ENCODE assay signal across 2 cellular contexts in the genomic region with DNA sequence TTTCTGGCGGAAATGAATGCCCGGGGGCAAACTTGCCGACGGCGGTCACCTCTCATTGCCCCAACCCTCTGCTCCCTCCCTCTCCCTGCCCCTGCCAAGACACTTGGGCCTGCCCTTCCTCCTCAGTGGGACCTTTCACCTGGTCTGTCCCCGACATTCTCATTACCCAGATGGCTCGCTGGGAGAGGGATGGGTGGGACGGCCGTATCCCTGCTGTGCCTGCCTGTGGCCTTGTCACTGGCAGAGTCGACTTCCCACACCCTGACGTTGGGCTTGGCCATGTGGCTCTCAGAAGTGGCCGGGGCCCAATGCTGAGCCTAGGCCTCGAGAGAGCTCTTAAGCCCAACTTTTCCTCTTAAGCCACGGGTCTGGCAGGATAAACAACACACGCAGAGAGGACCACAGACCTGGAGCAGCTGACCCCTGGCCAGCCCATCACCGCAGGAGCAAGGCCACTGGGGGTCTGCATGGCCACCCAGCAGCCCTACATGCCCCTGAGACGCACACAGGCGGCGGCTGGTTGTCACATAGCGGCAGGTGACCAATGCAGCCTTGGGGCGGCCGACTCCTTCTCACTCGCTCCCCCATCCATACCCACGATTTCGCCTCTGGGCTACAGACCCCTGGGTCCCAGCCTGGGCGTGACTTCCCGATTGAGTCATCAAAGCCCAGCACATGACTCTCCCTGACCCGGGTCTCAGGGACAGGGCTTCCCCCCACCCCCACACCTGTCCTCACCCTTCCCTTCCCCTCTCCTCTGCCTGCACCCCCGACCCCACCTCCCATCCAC.
TF ChIP-seq lines count a peak whose summit lies in the region.

No MANE protein-coding gene starts in this region.

TF ChIP-seq in SK-N-SH, 30 proteins besides CTCF, POLR2A, EP300 and RAD21 (continued from another document):
- no peak for TF ChIP-seq RXRA (IDR thresholded peaks at IDR 0.05; ENCODE audit: borderline replicate concordance, low read depth)
- TF ChIP-seq, protein P1, sequence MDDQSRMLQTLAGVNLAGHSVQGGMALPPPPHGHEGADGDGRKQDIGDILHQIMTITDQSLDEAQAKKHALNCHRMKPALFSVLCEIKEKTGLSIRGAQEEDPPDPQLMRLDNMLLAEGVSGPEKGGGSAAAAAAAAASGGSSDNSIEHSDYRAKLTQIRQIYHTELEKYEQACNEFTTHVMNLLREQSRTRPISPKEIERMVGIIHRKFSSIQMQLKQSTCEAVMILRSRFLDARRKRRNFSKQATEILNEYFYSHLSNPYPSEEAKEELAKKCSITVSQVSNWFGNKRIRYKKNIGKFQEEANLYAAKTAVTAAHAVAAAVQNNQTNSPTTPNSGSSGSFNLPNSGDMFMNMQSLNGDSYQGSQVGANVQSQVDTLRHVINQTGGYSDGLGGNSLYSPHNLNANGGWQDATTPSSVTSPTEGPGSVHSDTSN (IDR thresholded peaks at IDR 0.05), result no peak
- TF ChIP-seq NRF1 (IDR thresholded peaks at IDR 0.05; ENCODE audit: low read depth, low read length), result no peak
- TF ChIP-seq SIN3A (IDR thresholded peaks at IDR 0.05; ENCODE audit: borderline replicate concordance, low read depth, low read length), result no peak
- no peak for TF ChIP-seq CHD2 (IDR thresholded peaks at IDR 0.05; ENCODE audit: low read length, partially characterized antibody)
- TF ChIP-seq FOXM1 (IDR thresholded peaks at IDR 0.05; ENCODE audit: low read depth), result no peak
- TF ChIP-seq RFX5 (IDR thresholded peaks at IDR 0.05; ENCODE audit: low read length), result no peak
- TF ChIP-seq EZH2phosphoT487 (IDR thresholded peaks at IDR 0.05; ENCODE audit: borderline replicate concordance, low read depth), result no peak
- no peak for TF ChIP-seq SMC3 (IDR thresholded peaks at IDR 0.05; ENCODE audit: low read depth, low read length)
- TF ChIP-seq, protein P2, sequence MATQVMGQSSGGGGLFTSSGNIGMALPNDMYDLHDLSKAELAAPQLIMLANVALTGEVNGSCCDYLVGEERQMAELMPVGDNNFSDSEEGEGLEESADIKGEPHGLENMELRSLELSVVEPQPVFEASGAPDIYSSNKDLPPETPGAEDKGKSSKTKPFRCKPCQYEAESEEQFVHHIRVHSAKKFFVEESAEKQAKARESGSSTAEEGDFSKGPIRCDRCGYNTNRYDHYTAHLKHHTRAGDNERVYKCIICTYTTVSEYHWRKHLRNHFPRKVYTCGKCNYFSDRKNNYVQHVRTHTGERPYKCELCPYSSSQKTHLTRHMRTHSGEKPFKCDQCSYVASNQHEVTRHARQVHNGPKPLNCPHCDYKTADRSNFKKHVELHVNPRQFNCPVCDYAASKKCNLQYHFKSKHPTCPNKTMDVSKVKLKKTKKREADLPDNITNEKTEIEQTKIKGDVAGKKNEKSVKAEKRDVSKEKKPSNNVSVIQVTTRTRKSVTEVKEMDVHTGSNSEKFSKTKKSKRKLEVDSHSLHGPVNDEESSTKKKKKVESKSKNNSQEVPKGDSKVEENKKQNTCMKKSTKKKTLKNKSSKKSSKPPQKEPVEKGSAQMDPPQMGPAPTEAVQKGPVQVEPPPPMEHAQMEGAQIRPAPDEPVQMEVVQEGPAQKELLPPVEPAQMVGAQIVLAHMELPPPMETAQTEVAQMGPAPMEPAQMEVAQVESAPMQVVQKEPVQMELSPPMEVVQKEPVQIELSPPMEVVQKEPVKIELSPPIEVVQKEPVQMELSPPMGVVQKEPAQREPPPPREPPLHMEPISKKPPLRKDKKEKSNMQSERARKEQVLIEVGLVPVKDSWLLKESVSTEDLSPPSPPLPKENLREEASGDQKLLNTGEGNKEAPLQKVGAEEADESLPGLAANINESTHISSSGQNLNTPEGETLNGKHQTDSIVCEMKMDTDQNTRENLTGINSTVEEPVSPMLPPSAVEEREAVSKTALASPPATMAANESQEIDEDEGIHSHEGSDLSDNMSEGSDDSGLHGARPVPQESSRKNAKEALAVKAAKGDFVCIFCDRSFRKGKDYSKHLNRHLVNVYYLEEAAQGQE (IDR thresholded peaks at IDR 0.05; ENCODE audit: low read depth, low read length), result no peak
- no peak for TF ChIP-seq MEF2A (IDR thresholded peaks at IDR 0.05; ENCODE audit: borderline replicate concordance, low read depth)
TF ChIP-seq in SK-N-SH: peak in this region for 0.

TF ChIP-seq in SK-N-SH treated with all-trans-retinoic acid at 6 μM for 48 hours, 23 proteins besides CTCF, POLR2A, EP300 and RAD21 (continued from another document):
- TF ChIP-seq CSDC2 (CRISPR knock-in tag; IDR thresholded peaks at IDR 0.05), result no peak
- no peak for TF ChIP-seq ZNF565 (CRISPR knock-in tag; conservative IDR thresholded peaks at IDR 0.05; ENCODE audit: low read depth)
- no peak for TF ChIP-seq ARNTL (CRISPR knock-in tag; IDR thresholded peaks at IDR 0.05; ENCODE audit: borderline replicate concordance, low read depth)
- no peak for TF ChIP-seq TOX (CRISPR knock-in tag; IDR thresholded peaks at IDR 0.05; ENCODE audit: borderline replicate concordance)
- no peak for TF ChIP-seq ZFP30 (CRISPR knock-in tag; IDR thresholded peaks at IDR 0.05)
- TF ChIP-seq SNAI2 (CRISPR knock-in tag; IDR thresholded peaks at IDR 0.05), result no peak
- no peak for TF ChIP-seq ISL1 (CRISPR knock-in tag; IDR thresholded peaks at IDR 0.05)
- TF ChIP-seq, protein P3, sequence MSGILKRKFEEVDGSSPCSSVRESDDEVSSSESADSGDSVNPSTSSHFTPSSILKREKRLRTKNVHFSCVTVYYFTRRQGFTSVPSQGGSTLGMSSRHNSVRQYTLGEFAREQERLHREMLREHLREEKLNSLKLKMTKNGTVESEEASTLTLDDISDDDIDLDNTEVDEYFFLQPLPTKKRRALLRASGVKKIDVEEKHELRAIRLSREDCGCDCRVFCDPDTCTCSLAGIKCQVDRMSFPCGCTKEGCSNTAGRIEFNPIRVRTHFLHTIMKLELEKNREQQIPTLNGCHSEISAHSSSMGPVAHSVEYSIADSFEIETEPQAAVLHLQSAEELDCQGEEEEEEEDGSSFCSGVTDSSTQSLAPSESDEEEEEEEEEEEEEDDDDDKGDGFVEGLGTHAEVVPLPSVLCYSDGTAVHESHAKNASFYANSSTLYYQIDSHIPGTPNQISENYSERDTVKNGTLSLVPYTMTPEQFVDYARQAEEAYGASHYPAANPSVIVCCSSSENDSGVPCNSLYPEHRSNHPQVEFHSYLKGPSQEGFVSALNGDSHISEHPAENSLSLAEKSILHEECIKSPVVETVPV (CRISPR knock-in tag; IDR thresholded peaks at IDR 0.05), result no peak
- TF ChIP-seq, protein P4, sequence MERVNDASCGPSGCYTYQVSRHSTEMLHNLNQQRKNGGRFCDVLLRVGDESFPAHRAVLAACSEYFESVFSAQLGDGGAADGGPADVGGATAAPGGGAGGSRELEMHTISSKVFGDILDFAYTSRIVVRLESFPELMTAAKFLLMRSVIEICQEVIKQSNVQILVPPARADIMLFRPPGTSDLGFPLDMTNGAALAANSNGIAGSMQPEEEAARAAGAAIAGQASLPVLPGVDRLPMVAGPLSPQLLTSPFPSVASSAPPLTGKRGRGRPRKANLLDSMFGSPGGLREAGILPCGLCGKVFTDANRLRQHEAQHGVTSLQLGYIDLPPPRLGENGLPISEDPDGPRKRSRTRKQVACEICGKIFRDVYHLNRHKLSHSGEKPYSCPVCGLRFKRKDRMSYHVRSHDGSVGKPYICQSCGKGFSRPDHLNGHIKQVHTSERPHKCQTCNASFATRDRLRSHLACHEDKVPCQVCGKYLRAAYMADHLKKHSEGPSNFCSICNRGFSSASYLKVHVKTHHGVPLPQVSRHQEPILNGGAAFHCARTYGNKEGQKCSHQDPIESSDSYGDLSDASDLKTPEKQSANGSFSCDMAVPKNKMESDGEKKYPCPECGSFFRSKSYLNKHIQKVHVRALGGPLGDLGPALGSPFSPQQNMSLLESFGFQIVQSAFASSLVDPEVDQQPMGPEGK (CRISPR knock-in tag; IDR thresholded peaks at IDR 0.05; ENCODE audit: borderline replicate concordance), result no peak
- TF ChIP-seq, protein P5, sequence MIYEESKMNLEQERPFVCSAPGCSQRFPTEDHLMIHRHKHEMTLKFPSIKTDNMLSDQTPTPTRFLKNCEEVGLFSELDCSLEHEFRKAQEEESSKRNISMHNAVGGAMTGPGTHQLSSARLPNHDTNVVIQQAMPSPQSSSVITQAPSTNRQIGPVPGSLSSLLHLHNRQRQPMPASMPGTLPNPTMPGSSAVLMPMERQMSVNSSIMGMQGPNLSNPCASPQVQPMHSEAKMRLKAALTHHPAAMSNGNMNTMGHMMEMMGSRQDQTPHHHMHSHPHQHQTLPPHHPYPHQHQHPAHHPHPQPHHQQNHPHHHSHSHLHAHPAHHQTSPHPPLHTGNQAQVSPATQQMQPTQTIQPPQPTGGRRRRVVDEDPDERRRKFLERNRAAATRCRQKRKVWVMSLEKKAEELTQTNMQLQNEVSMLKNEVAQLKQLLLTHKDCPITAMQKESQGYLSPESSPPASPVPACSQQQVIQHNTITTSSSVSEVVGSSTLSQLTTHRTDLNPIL (CRISPR knock-in tag; IDR thresholded peaks at IDR 0.05; ENCODE audit: low read depth), result no peak
- TF ChIP-seq, protein P6, sequence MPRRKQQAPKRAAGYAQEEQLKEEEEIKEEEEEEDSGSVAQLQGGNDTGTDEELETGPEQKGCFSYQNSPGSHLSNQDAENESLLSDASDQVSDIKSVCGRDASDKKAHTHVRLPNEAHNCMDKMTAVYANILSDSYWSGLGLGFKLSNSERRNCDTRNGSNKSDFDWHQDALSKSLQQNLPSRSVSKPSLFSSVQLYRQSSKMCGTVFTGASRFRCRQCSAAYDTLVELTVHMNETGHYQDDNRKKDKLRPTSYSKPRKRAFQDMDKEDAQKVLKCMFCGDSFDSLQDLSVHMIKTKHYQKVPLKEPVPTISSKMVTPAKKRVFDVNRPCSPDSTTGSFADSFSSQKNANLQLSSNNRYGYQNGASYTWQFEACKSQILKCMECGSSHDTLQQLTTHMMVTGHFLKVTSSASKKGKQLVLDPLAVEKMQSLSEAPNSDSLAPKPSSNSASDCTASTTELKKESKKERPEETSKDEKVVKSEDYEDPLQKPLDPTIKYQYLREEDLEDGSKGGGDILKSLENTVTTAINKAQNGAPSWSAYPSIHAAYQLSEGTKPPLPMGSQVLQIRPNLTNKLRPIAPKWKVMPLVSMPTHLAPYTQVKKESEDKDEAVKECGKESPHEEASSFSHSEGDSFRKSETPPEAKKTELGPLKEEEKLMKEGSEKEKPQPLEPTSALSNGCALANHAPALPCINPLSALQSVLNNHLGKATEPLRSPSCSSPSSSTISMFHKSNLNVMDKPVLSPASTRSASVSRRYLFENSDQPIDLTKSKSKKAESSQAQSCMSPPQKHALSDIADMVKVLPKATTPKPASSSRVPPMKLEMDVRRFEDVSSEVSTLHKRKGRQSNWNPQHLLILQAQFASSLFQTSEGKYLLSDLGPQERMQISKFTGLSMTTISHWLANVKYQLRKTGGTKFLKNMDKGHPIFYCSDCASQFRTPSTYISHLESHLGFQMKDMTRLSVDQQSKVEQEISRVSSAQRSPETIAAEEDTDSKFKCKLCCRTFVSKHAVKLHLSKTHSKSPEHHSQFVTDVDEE (CRISPR knock-in tag; IDR thresholded peaks at IDR 0.05), result no peak
- TF ChIP-seq RARB (CRISPR knock-in tag; IDR thresholded peaks at IDR 0.05), result no peak
- no peak for TF ChIP-seq PPARA (CRISPR knock-in tag; IDR thresholded peaks at IDR 0.05; ENCODE audit: borderline replicate concordance)
- no peak for TF ChIP-seq TCF4 (CRISPR knock-in tag; IDR thresholded peaks at IDR 0.05; ENCODE audit: borderline replicate concordance)
- no peak for TF ChIP-seq ZNF8 (CRISPR knock-in tag; IDR thresholded peaks at IDR 0.05)
- TF ChIP-seq ZNF70 (CRISPR knock-in tag; IDR thresholded peaks at IDR 0.05), result no peak
- TF ChIP-seq BACH2 (CRISPR knock-in tag; IDR thresholded peaks at IDR 0.05; ENCODE audit: borderline replicate concordance), result no peak
- no peak for TF ChIP-seq OSR1 (CRISPR knock-in tag; IDR thresholded peaks at IDR 0.05)
- TF ChIP-seq GLIS3 (CRISPR knock-in tag; IDR thresholded peaks at IDR 0.05), result no peak
